In the genomic region with DNA sequence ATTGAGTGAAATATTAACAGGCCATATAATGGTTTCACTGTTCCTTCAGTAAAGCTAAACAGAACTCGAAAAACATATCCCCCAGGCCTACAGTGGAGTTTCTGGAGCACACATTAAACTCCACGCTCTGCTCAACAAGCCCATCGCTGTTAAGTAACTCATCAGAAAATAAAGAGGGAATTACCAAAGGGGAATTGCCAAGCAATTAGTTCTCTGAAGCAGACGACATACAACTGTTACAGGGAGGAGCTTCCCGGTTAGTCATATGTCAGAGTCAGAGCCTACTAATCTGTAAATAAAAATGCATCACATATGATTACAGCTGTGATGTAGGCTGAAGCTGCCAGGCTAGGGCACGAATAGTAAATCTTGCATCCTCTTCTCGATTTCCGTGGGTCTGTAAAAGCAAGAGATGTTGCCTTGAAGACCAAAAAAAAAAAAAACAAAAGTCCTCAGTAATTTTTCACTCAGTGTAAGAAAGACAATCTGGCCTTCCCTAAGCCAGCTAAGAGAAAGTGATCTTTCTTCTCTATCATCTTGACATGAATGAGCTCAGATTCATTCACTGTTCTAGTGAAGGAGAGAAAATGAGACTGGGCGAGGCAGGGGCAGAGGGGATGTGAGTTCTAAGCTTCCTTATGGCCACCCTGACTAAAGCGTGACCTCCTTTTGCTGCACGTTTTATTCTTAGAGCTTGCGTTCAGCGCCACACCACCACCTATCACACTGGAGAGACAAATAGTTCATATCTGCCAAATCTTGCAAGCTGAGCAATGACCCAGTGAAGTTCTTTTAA, we compare ENCODE assay signal across 8 cellular contexts. TPM values are rescaled to one million over a fixed set of nuclear protein-coding genes. Genes with fewer than 3 reads are reported as not detected.
DNase-seq lines count a peak whose midpoint lies in the region; ATAC-seq and TF ChIP-seq lines count a peak whose summit lies in the region.

No MANE protein-coding gene starts in this region.

- H2AFZ ChIP-seq in IMR-90 (replicated peaks; ENCODE audit: low read length, poor library complexity) (no peak overlapping the region), smooth muscle cell (ENCODE audit: low read depth) (no peak overlapping the region)

- H3K27me3 ChIP-seq in IMR-90 (ENCODE audit: control insufficient read depth, insufficient read depth, low read length), result no peaks in the 10 kb centered on the region
- no peaks in the 10 kb centered on the region for H3K27me3 ChIP-seq in right atrium auricular region
- H3K27me3 ChIP-seq in smooth muscle cell (ENCODE audit: low read depth), result no peaks in the 10 kb centered on the region

- H3K9me3 ChIP-seq in IMR-90 (ENCODE audit: control insufficient read depth, insufficient read depth, low read length) (no peaks in the 10 kb centered on the region), right atrium auricular region (no peaks in the 10 kb centered on the region), smooth muscle cell (replicated peaks; ENCODE audit: low read depth) (no peaks in the 10 kb centered on the region)

- H3K4me1 ChIP-seq in IMR-90 (ENCODE audit: control insufficient read depth, insufficient read depth, low read length), result peaks cover 22% of the 10 kb centered on the region
- H3K4me1 ChIP-seq in right atrium auricular region, result peaks cover 0 to 35% of the 10 kb centered on the region in 2 donors
- peaks cover 30% of the 10 kb centered on the region for H3K4me1 ChIP-seq in smooth muscle cell (ENCODE audit: low read depth)

- TF ChIP-seq CTCF in IMR-90 (conservative IDR thresholded peaks at IDR 0.05; ENCODE audit: low read depth, low read length) (no peak), brain (conservative IDR thresholded peaks at IDR 0.05) (no peak), right atrium auricular region (IDR thresholded peaks at IDR 0.05) (no peak), smooth muscle cell (IDR thresholded peaks at IDR 0.05; ENCODE audit: borderline replicate concordance, insufficient read depth, poor library complexity, severe bottlenecking) (no peak)

- no TSS peak for BruUV-seq in IMR-90 (replicated peaks; lab: Mats Ljungman, UMichigan)

- H3K14ac ChIP-seq in IMR-90 (replicated peaks; ENCODE audit: low read depth, low read length), result peak overlapping the region; percentile 23

- peak overlapping the region; percentile 73 for H2AK5ac ChIP-seq in IMR-90 (ENCODE audit: low read depth, low read length)

- peak overlapping the region; percentile 2 to 82 (median 72) for H3K27ac Mint-ChIP-seq in brain
- H3K27ac Mint-ChIP-seq in T-helper 2 cell treated with Interferon-gamma antibody and Interleukin-4, amounts not matched to agents 5 μg/mL and 100 μg/mL, for 36 hours, result no peak overlapping the region
- peak overlapping the region in 2 of 6 donors; percentile 6 to 65 for H3K27ac Mint-ChIP-seq in immature natural killer cell

- 0 out of 2 replicates have a peak overlapping the region, but pooled peaks have one; percentile 9 for H4K91ac ChIP-seq in IMR-90 (ENCODE audit: insufficient read depth, low read depth, low read length)

- ATAC-seq in IMR-90 (ENCODE audit: low read depth) (peak; percentile 90), HG03025 (IDR thresholded peaks at IDR 0.05; ENCODE audit: low FRiP score, unreplicated experiment) (no peak)

- peaks cover 65% of the 10 kb centered on the region for H3K4me1 Mint-ChIP-seq in brain
- peaks cover 39% of the 10 kb centered on the region for H3K4me1 Mint-ChIP-seq in T-helper 2 cell treated with Interferon-gamma antibody and Interleukin-4, amounts not matched to agents 5 μg/mL and 100 μg/mL, for 36 hours (ENCODE audit: low read depth)
- peaks cover 25 to 46% of the 10 kb centered on the region in 2 donors for H3K4me1 Mint-ChIP-seq in immature natural killer cell

- H3K4ac ChIP-seq in IMR-90 (ENCODE audit: low read depth, low read length), result peak overlapping the region; percentile 51; the same call in 1 of the 2 replicates

- intact Hi-C loops in IMR-90 (cut with micrococcal nuclease), result no loop called here

- in situ Hi-C loops in IMR-90 (cut with MboI; ENCODE audit: low sequenced_read_pairs), result no loop called here

- CTCF ChIA-PET in IMR-90 (lab: Yijun Ruan, JAX), result interaction anchor here (0.5 to 1.0 kb wide), 4 partner anchors 148 to 423 kb away, joined by 3 to 5 read pairs (median 4); no protein-coding TSS in a partner anchor

- DNase-seq in IMR-90 (peak; percentile 85), right atrium auricular region (ENCODE audit: low spot score) (no peak), smooth muscle cell (lab: John Stamatoyannopoulos, UW; ENCODE audit: unreplicated experiment) (no peak), immature natural killer cell (no peak)
- no peak for DNase-seq in activated effector memory CD4-positive, alpha-beta T cell treated with Interleukin-2 at 50 U/mL for 16 hours
- no peak for DNase-seq in T-helper 2 cell treated with Interferon-gamma antibody and Interleukin-4, amounts not matched to agents 5 μg/mL and 100 μg/mL, for 36 hours (ENCODE audit: low spot score)

- H2BK120ac ChIP-seq in IMR-90 (ENCODE audit: low read depth, low read length), result 0 out of 2 replicates have a peak overlapping the region, but pooled peaks have one; percentile 1

- dilution Hi-C loops in IMR-90 (cut with HindIII; ENCODE audit: low sequenced_read_pairs, unreplicated experiment), result no loop called here

- H3K9me1 ChIP-seq in IMR-90 (ENCODE audit: insufficient read depth, low read length), result peaks cover 29% of the 10 kb centered on the region

- H4K5ac ChIP-seq in IMR-90 (ENCODE audit: low read depth, low read length), result no peak overlapping the region

- H3K18ac ChIP-seq in IMR-90 (ENCODE audit: low read depth, low read length), result 0 out of 2 replicates have a peak overlapping the region, but pooled peaks have one; percentile 11

- H3K27ac ChIP-seq in IMR-90 (ENCODE audit: insufficient read depth, low read length) (no peak overlapping the region), right atrium auricular region (peak overlapping the region; percentile 40 to 65), smooth muscle cell (ENCODE audit: low read depth) (peak overlapping the region; percentile 99)

- H3K9ac ChIP-seq in IMR-90 (ENCODE audit: low read depth, low read length), result no peak overlapping the region; the same call in 1 of the 2 replicates
- H3K9ac ChIP-seq in smooth muscle cell (ENCODE audit: low read depth), result peak overlapping the region; percentile 72

- POLR2A ChIA-PET in IMR-90 (lab: Charles Lee; ENCODE audit: unreplicated experiment), result interaction anchor here (0.6 kb wide), 1 partner anchor 15 kb away, joined by 3 read pairs; no protein-coding TSS in a partner anchor

- H3K56ac ChIP-seq in IMR-90 (ENCODE audit: extremely low read depth, insufficient read depth, low read length), result no peak overlapping the region

- H4K8ac ChIP-seq in IMR-90 (ENCODE audit: low read depth in 2 of 2, low read length in 2 of 2), result peak overlapping the region in 1 of 2 experiments; percentile 4; a peak in 1 of 4 replicates

- H4K20me1 ChIP-seq in IMR-90 (ENCODE audit: insufficient read depth, low read length) (peaks cover 37% of the 10 kb centered on the region), smooth muscle cell (ENCODE audit: low read depth) (peaks cover 6% of the 10 kb centered on the region)

- peak; percentile 8; the same call in 1 of the 2 replicates for TF ChIP-seq RAD21 in IMR-90 (IDR thresholded peaks at IDR 0.05; ENCODE audit: low read length)

- H3K4me2 ChIP-seq in IMR-90 (ENCODE audit: low read depth, low read length) (peak overlapping the region; percentile 59), smooth muscle cell (peak overlapping the region; percentile 76)

- H3K79me2 ChIP-seq in smooth muscle cell (ENCODE audit: low read depth), result peaks cover 92% of the 10 kb centered on the region

- peak overlapping the region in 4 of 5 experiments; percentile 51 to 65 (median 56) for H3K4me3 Mint-ChIP-seq in brain
- H3K4me3 Mint-ChIP-seq in T-helper 2 cell treated with Interferon-gamma antibody and Interleukin-4, amounts not matched to agents 5 μg/mL and 100 μg/mL, for 36 hours, result no peak overlapping the region
- H3K4me3 Mint-ChIP-seq in immature natural killer cell, result peak overlapping the region in 1 of 5 donors; percentile 3

- peaks cover 39 to 83% of the 10 kb centered on the region in 2 experiments for H3K79me1 ChIP-seq in IMR-90 (ENCODE audit: low read depth in 1 of 2, low read length in 2 of 2)

- peak overlapping the region; percentile 22; the same call in 1 of the 3 replicates for H2BK15ac ChIP-seq in IMR-90 (ENCODE audit: low read depth, low read length)

- H3K36me3 ChIP-seq in IMR-90 (ENCODE audit: control insufficient read depth, insufficient read depth, low read length) (peaks cover 16% of the 10 kb centered on the region), right atrium auricular region (no peaks in the 10 kb centered on the region), smooth muscle cell (ENCODE audit: low read depth) (no peaks in the 10 kb centered on the region)

- 0 out of 2 replicates have a peak overlapping the region, but pooled peaks have one; percentile 4 for H2BK20ac ChIP-seq in IMR-90 (ENCODE audit: low read depth, low read length)

- TF ChIP-seq POLR2A in IMR-90 (IDR thresholded peaks at IDR 0.05; ENCODE audit: low read depth, low read length), result no peak

- peak overlapping the region; percentile 11 for H2BK5ac ChIP-seq in IMR-90 (ENCODE audit: low read depth, low read length, poor library complexity, severe bottlenecking)

- 0 out of 2 replicates have a peak overlapping the region, but pooled peaks have one; percentile 50 for H3K23ac ChIP-seq in IMR-90 (ENCODE audit: low read depth, low read length)

- no CpG with 5 or more reads among the region's 13 CpGs for WGBS in IMR-90 (ENCODE audit: extremely low coverage in 2 of 2, insufficient read length in 1 of 2), 2 experiments
- 46% methylated on average over 13 of the region's 13 CpGs for WGBS in smooth muscle cell (ENCODE audit: low lambda C conversion rate)

- peaks cover 23% of the 10 kb centered on the region for H3F3A ChIP-seq in smooth muscle cell (ENCODE audit: low read depth)

- no peaks in the 10 kb centered on the region for H3K9me3 Mint-ChIP-seq in brain
- H3K9me3 Mint-ChIP-seq in T-helper 2 cell treated with Interferon-gamma antibody and Interleukin-4, amounts not matched to agents 5 μg/mL and 100 μg/mL, for 36 hours, result no peaks in the 10 kb centered on the region
- H3K9me3 Mint-ChIP-seq in immature natural killer cell, result no peaks in the 10 kb centered on the region

- peaks cover 54% of the 10 kb centered on the region for H3K36me3 Mint-ChIP-seq in brain
- peaks cover 61% of the 10 kb centered on the region for H3K36me3 Mint-ChIP-seq in T-helper 2 cell treated with Interferon-gamma antibody and Interleukin-4, amounts not matched to agents 5 μg/mL and 100 μg/mL, for 36 hours (ENCODE audit: low read depth)
- H3K36me3 Mint-ChIP-seq in immature natural killer cell, result peaks cover 13 to 27% (median 16%) of the 10 kb centered on the region in 3 donors

- H3K27me3 Mint-ChIP-seq in brain, result peaks cover 4% of the 10 kb centered on the region
- H3K27me3 Mint-ChIP-seq in T-helper 2 cell treated with Interferon-gamma antibody and Interleukin-4, amounts not matched to agents 5 μg/mL and 100 μg/mL, for 36 hours (ENCODE audit: low read depth), result no peaks in the 10 kb centered on the region
- peaks cover 2% of the 10 kb centered on the region in 3 donors for H3K27me3 Mint-ChIP-seq in immature natural killer cell (ENCODE audit: low read depth in 3 of 3)

- H2AK9ac ChIP-seq in IMR-90 (replicated peaks; ENCODE audit: low read depth, low read length, poor library complexity), result no peak overlapping the region

- no peak overlapping the region for H3K4me3 ChIP-seq in IMR-90 (ENCODE audit: insufficient read depth, low read depth, low read length)
- H3K4me3 ChIP-seq in right atrium auricular region, result no peak overlapping the region
- H3K4me3 ChIP-seq in smooth muscle cell, result peak overlapping the region; percentile 16

RNA-seq across cellular contexts. Expression of a gene that starts 13.8 kb away (rescaled TPM):
- total RNA-seq in IMR-90 (2012; rRNA removed) (11.1 and 13.9 TPM in 2 replicates), right atrium auricular region (10 to 100 TPM; 41.8 to 62.0 TPM), smooth muscle cell (40.6 and 45.8 TPM in 2 replicates)
- polyA plus RNA-seq in IMR-90 (2012; rRNA removed) (7.3 and 9.7 TPM in 2 replicates), brain (ENCODE audit: insufficient read depth, low read depth, low replicate concordance) (4.5 TPM), smooth muscle cell (17.9 and 22.8 TPM in 2 replicates), immature natural killer cell (10 to 100 TPM in 1 of 3 donors, 1 to 10 TPM in 2; 6.9 to 14.7 (median 8.0) TPM)
- 3.4 and 8.9 TPM in 2 replicates for polyA plus RNA-seq in IMR-90 (2012; cell fraction: cytosol; rRNA removed)
- polyA plus RNA-seq in IMR-90 (2012; cell fraction: nucleus; rRNA removed; ENCODE audit: low replicate concordance), result 20.5 and 29.3 TPM in 2 replicates
